1 cellular context compared by ENCODE assay signal in genomic region chr2:150585221-150585971, GRCh38.
TF ChIP-seq lines count a peak whose summit lies in the region.

No MANE protein-coding gene starts in this region.

TF ChIP-seq in IMR-90, 13 proteins besides CTCF, POLR2A, EP300 and RAD21 (continued from another document):
- TF ChIP-seq SMC3 (IDR thresholded peaks at IDR 0.05; ENCODE audit: low read depth, low read length) (no peak), RFX5 (IDR thresholded peaks at IDR 0.05; ENCODE audit: low read depth, low read length) (no peak), CHD1 (IDR thresholded peaks at IDR 0.05; ENCODE audit: low read depth, low read length) (no peak)
